ENCODE assay signal across 21 cellular contexts in the genomic region with DNA sequence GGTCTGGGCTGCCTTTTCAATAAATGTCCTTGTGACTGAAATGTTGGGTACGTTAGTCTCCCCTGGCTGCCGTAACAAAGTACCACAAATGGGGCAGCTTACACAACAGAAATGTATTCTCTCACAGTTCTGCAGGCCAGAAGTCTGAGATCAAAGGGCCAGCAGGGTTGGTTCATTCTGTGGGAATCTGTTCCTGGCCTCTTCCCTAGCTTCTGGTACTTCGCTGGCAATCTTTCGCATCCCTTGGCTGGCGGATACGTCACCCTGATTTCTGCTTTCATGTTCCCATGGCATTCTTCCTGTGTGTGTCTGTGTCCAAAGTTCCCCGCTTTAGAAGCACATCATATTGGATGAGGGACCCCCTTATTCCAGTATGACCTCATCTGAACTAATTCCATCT.
DNase-seq lines count a peak whose midpoint lies in the region; ATAC-seq and TF ChIP-seq lines count a peak whose summit lies in the region.
"Had no signal": no experiment of that assay in that cellular context is flagged by ENCODE, and none has a peak within 500 bp of the region (broad histone marks: within the 10 kb centered on the region; RNA-seq: fewer than 3 reads in every experiment).

No MANE protein-coding gene starts in this region.

- H2AFZ ChIP-seq in PC-3 (ENCODE audit: low read length), result no peak overlapping the region

- H3K27ac ChIP-seq in WERI-Rb-1 (peak overlapping the region; percentile 16), tibial nerve (peak overlapping the region in 3 of 4 donors; percentile 15 to 71 (median 69)), PC-3 (ENCODE audit: low read length) (no peak overlapping the region)
- H3K27ac ChIP-seq: colonic mucosa had no signal

- TF ChIP-seq EP300 in tibial nerve (IDR thresholded peaks at IDR 0.05), result no peak

- H3K4me3 ChIP-seq in WERI-Rb-1 (ENCODE audit: low read depth, low read length) (no peak overlapping the region), tibial nerve (no peak overlapping the region), PC-3 (ENCODE audit: low read length) (no peak overlapping the region)
- H3K4me3 ChIP-seq: colonic mucosa, thoracic aorta had no signal

- DNase-seq in WERI-Rb-1 (no peak), dermis microvascular lymphatic vessel endothelial cell (ENCODE audit: low read depth in 2 of 2) (peak; percentile 52 to 77), medulla oblongata (ENCODE audit: extremely low spot score) (peak; percentile 43), tibial nerve (ENCODE audit: low spot score in 2 of 2) (no peak), PC-3 (no peak), cerebellum (ENCODE audit: low spot score) (no peak)
- DNase-seq: activated CD4-positive, alpha-beta T cell treated with anti-CD3 and anti-CD28 coated beads, Interleukin-2, amount 50 U/mL, for 1 hour; activated CD8-positive, alpha-beta memory T cell treated with anti-CD3 and anti-CD28 coated beads, Interleukin-2, amount 10 ng/mL, durations not matched to agents 7 days and 5 days; AML-193; CD4-positive, alpha-beta memory T cell; colonic mucosa; EL; NCI-H2081 treated with DMSO at 0.1 percent for 48 hours; NCI-H345; NCI-H82; stimulated activated CD4-positive, alpha-beta T cell treated with anti-CD3 and anti-CD28 coated beads, Interleukin-2, amount 100 ng/mL, for 48 hours had no signal

- H3K36me3 ChIP-seq in WERI-Rb-1 (peaks cover 45% of the 10 kb centered on the region), tibial nerve (no peaks in the 10 kb centered on the region), PC-3 (ENCODE audit: low read depth, low read length) (no peaks in the 10 kb centered on the region)
- H3K36me3 ChIP-seq: colonic mucosa, thoracic aorta had no signal

- no peaks in the 10 kb centered on the region for H3K9me2 ChIP-seq in PC-3 (replicated peaks; ENCODE audit: low read length)

- POLR2A ChIA-PET in PC-3 (lab: Charles Lee; ENCODE audit: unreplicated experiment), result no interaction called here

- H3K27me3 ChIP-seq in WERI-Rb-1 (ENCODE audit: insufficient read depth, low read depth, severe bottlenecking) (no peaks in the 10 kb centered on the region), tibial nerve (no peaks in the 10 kb centered on the region), PC-3 (ENCODE audit: low read length) (no peaks in the 10 kb centered on the region)
- H3K27me3 ChIP-seq: colonic mucosa had no signal

- H3K79me2 ChIP-seq in PC-3 (ENCODE audit: low read length), result no peaks in the 10 kb centered on the region

- no peak for TF ChIP-seq POLR2A in tibial nerve (IDR thresholded peaks at IDR 0.05)

- ATAC-seq in PC-3 (no peak), HG03097 (IDR thresholded peaks at IDR 0.05; ENCODE audit: low FRiP score, unreplicated experiment) (no peak)
- ATAC-seq: activated CD8-positive, alpha-beta memory T cell treated with anti-CD3 and anti-CD28 coated beads, Interleukin-2, amount 10 ng/mL, durations not matched to agents 7 days and 5 days; SK-N-SH treated with all-trans-retinoic acid at 6 μM for 48 hours; stimulated activated effector memory CD8-positive, alpha-beta T cell treated with anti-CD3 and anti-CD28 coated beads, Interleukin-12 subunit alpha, Interleukin-12 subunit beta, amount 100 ng/mL, for 72 hours; WTC11 had no signal

- no TSS peak for BruUV-seq in PC-3 (replicated peaks; lab: Mats Ljungman, UMichigan)

- H3K4me1 ChIP-seq in tibial nerve, result peaks cover 0 to 51% (median 18%) of the 10 kb centered on the region in 4 donors
- no peaks in the 10 kb centered on the region for H3K4me1 ChIP-seq in PC-3 (ENCODE audit: insufficient read depth, low read length)

- H3K9me3 ChIP-seq in WERI-Rb-1 (ENCODE audit: severe bottlenecking), result peaks cover 14% of the 10 kb centered on the region
- H3K9me3 ChIP-seq in tibial nerve, result peaks cover 0 to 13% (median 3%) of the 10 kb centered on the region in 4 donors
- no peaks in the 10 kb centered on the region for H3K9me3 ChIP-seq in PC-3 (ENCODE audit: low read length)
- H3K9me3 ChIP-seq: colonic mucosa had no signal

- intact Hi-C loops in PC-3 (cut with micrococcal nuclease), result no loop called here

- 53 to 56% methylated on average over 7 of the region's 7 CpGs for WGBS in tibial nerve, 2 donors

- H4K20me1 ChIP-seq in PC-3 (ENCODE audit: low read length), result no peaks in the 10 kb centered on the region

- H3K9ac ChIP-seq in PC-3 (ENCODE audit: low read length), result no peak overlapping the region

- CTCF ChIA-PET in PC-3 (lab: Charles Lee), result no interaction called here

- no peaks in the 10 kb centered on the region for H3F3A ChIP-seq in PC-3 (ENCODE audit: low read length, unreplicated experiment)

- TF ChIP-seq CTCF in WERI-Rb-1 (IDR thresholded peaks at IDR 0.05; ENCODE audit: low read depth, low read length) (no peak), tibial nerve (IDR thresholded peaks at IDR 0.05) (no peak), PC-3 (conservative IDR thresholded peaks at IDR 0.05; ENCODE audit: low read depth, low read length) (no peak)

- no peak overlapping the region for H3K4me2 ChIP-seq in PC-3 (ENCODE audit: low read length)

Comparison
In these comparisons a context has a peak if more than half of its experiments do, and no peak if none do; other contexts are left out.
1. DNase-seq: peak in dermis microvascular lymphatic vessel endothelial cell (2 of 2) and medulla oblongata (single experiment); none in WERI-Rb-1 (single experiment), tibial nerve (0 of 2), PC-3 (single experiment) and cerebellum (single experiment).